In genomic region chr1:22706100-22706499, GRCh38 we compare ENCODE assay signal across 8 cellular contexts. TPM values are rescaled to one million over a fixed set of nuclear protein-coding genes. Genes with fewer than 3 reads are reported as not detected.
"Had no signal": no experiment of that assay in that cellular context is flagged by ENCODE, and none has a peak within 500 bp of the region (broad histone marks: within the 10 kb centered on the region; RNA-seq: fewer than 3 reads in every experiment).

No MANE protein-coding gene starts in this region.

RNA-seq across cellular contexts. Expression of gene C1QB, which starts 53.1 kb away (rescaled TPM):
- total RNA-seq: OCI-LY7, PC-3, PC-9, RPMI7951, SJCRH30, SJSA1, SK-MEL-5 had no signal
- polyA plus RNA-seq: SK-N-SH had no signal
